In genomic region chr1:65799601-65800000, GRCh38 we compare ENCODE assay signal across 16 cellular contexts. TPM values are rescaled to one million over a fixed set of nuclear protein-coding genes. Genes with fewer than 3 reads are reported as not detected.
DNase-seq lines count a peak whose midpoint lies in the region; TF ChIP-seq lines count a peak whose summit lies in the region.
"Had no signal": no experiment of that assay in that cellular context is flagged by ENCODE, and none has a peak within 500 bp of the region (broad histone marks: within the 10 kb centered on the region; RNA-seq: fewer than 3 reads in every experiment).

No MANE protein-coding gene starts in this region.

- intact Hi-C loops in thyroid gland (cut with DNase I) = no loop called here

- H3K9me3 ChIP-seq in Loucy (ENCODE audit: insufficient read depth, low read depth, low read length) (no peaks in the 10 kb centered on the region), thyroid gland (no peaks in the 10 kb centered on the region)
- H3K9me3 ChIP-seq: HAP-1, SJSA1 had no signal

- no peak overlapping the region for H3K27ac ChIP-seq in thyroid gland
- H3K27ac ChIP-seq: SJSA1 had no signal

- peak overlapping the region; percentile 57; the same call in 1 of the 2 replicates for H2AFZ ChIP-seq in Loucy (ENCODE audit: low read length)

- no peak overlapping the region for H3K4me3 ChIP-seq in Loucy (ENCODE audit: low read length, poor library complexity, severe bottlenecking)
- H3K4me3 ChIP-seq in thyroid gland (replicated peaks in 1 of 3) = no peak overlapping the region
- H3K4me3 ChIP-seq: HAP-1, SJSA1 had no signal

- 91 to 94% methylated on average over 1 of the region's 1 CpG for WGBS in thyroid gland, 2 donors

- H3K9me2 ChIP-seq in Loucy (replicated peaks; ENCODE audit: low read depth, low read length) = no peaks in the 10 kb centered on the region

- no peaks in the 10 kb centered on the region for H4K20me1 ChIP-seq in Loucy (ENCODE audit: insufficient read depth, low read length, poor library complexity, severe bottlenecking)

- TF ChIP-seq POLR2A in thyroid gland (IDR thresholded peaks at IDR 0.05) = no peak

- H3K4me1 ChIP-seq in Loucy (ENCODE audit: insufficient read depth, low read length, poor library complexity, severe bottlenecking) (peaks cover 5% of the 10 kb centered on the region), thyroid gland (no peaks in the 10 kb centered on the region)
- H3K4me1 ChIP-seq: HAP-1, SJSA1 had no signal

- no peak overlapping the region for H3K9ac ChIP-seq in Loucy (ENCODE audit: low read depth, low read length, poor library complexity, severe bottlenecking)

- H3K4me2 ChIP-seq in Loucy (ENCODE audit: low read depth, low read length, poor library complexity, severe bottlenecking) = no peak overlapping the region

- H3K79me2 ChIP-seq in Loucy (ENCODE audit: insufficient read depth, low read length) = no peaks in the 10 kb centered on the region

- H3K27me3 ChIP-seq in Loucy (ENCODE audit: insufficient read depth, low read length, poor library complexity, severe bottlenecking) (no peaks in the 10 kb centered on the region), thyroid gland (no peaks in the 10 kb centered on the region)

- TF ChIP-seq CTCF in Loucy (conservative IDR thresholded peaks at IDR 0.05; ENCODE audit: low read length) (no peak), thyroid gland (IDR thresholded peaks at IDR 0.05) (no peak)

- no peaks in the 10 kb centered on the region for H3K36me3 ChIP-seq in Loucy (ENCODE audit: insufficient read depth, low read length)
- no peaks in the 10 kb centered on the region for H3K36me3 ChIP-seq in thyroid gland
- H3K36me3 ChIP-seq: HAP-1, SJSA1 had no signal

- DNase-seq in NCI-H2029 treated with DMSO at 0.1 percent for 48 hours (lab: John Stamatoyannopoulos, UW) (peak; percentile 69), NCI-H526 treated with DMSO at 0.1 percent for 48 hours (lab: John Stamatoyannopoulos, UW) (peak; percentile 21), cerebellar cortex (ENCODE audit: low spot score) (peak; percentile 16), thyroid gland (no peak), HCEC 1CT (no peak), NCI-H2107 (lab: John Stamatoyannopoulos, UW) (no peak)
- DNase-seq: DMS79 treated with DMSO at 0.1 percent for 48 hours; KBM-7; NCI-H187 treated with DMSO at 0.1 percent for 48 hours; NCI-H226; NK-92 treated with Interleukin-12 subunit alpha and Interleukin-12 subunit beta, amount 100 ng/mL, for 24 hours; OCI-M1 had no signal

- no peaks in the 10 kb centered on the region for H3F3A ChIP-seq in Loucy (ENCODE audit: low read depth)

RNA-seq across cellular contexts. Expression of gene PDE4B, which starts 6.9 kb away (rescaled TPM):
- 10 to 100 TPM in 3 of 4 donors, 1 to 10 TPM in 1; 9.6 to 21.3 (median 15.0) TPM for total RNA-seq in thyroid gland
- total RNA-seq: G401 had no signal

Comparison
In these comparisons a context has a peak if more than half of its experiments do, and no peak if none do; other contexts are left out.
1. DNase-seq: peak in NCI-H2029 treated with DMSO at 0.1 percent for 48 hours (single experiment), NCI-H526 treated with DMSO at 0.1 percent for 48 hours (single experiment) and cerebellar cortex (single experiment); none in thyroid gland (0 of 2), HCEC 1CT (single experiment) and NCI-H2107 (single experiment).